Comparison of ENCODE assay signal across 1 cellular context in genomic region chr4:4694296-4694772, GRCh38.
TF ChIP-seq lines count a peak whose summit lies in the region.

No MANE protein-coding gene starts in this region.

TF ChIP-seq in H1, 55 proteins besides CTCF, POLR2A, EP300 and RAD21 (continued from another document):
- TF ChIP-seq MAX (IDR thresholded peaks at IDR 0.05) (peak; percentile 40), ATF2 (IDR thresholded peaks at IDR 0.05; ENCODE audit: low read length) (no peak), TCF12 (IDR thresholded peaks at IDR 0.05; ENCODE audit: low read depth, low read length) (no peak), JUN (IDR thresholded peaks at IDR 0.05; ENCODE audit: low read depth, low read length) (no peak), BACH1 (IDR thresholded peaks at IDR 0.05; ENCODE audit: low read length) (peak; percentile 97), CTBP2 (IDR thresholded peaks at IDR 0.05; ENCODE audit: borderline replicate concordance, insufficient read depth, insufficient read length, low read length) (peak; percentile 69), TBP (IDR thresholded peaks at IDR 0.05; ENCODE audit: low read depth, low read length) (no peak)
